28 cellular contexts compared by ENCODE assay signal in the genomic region with DNA sequence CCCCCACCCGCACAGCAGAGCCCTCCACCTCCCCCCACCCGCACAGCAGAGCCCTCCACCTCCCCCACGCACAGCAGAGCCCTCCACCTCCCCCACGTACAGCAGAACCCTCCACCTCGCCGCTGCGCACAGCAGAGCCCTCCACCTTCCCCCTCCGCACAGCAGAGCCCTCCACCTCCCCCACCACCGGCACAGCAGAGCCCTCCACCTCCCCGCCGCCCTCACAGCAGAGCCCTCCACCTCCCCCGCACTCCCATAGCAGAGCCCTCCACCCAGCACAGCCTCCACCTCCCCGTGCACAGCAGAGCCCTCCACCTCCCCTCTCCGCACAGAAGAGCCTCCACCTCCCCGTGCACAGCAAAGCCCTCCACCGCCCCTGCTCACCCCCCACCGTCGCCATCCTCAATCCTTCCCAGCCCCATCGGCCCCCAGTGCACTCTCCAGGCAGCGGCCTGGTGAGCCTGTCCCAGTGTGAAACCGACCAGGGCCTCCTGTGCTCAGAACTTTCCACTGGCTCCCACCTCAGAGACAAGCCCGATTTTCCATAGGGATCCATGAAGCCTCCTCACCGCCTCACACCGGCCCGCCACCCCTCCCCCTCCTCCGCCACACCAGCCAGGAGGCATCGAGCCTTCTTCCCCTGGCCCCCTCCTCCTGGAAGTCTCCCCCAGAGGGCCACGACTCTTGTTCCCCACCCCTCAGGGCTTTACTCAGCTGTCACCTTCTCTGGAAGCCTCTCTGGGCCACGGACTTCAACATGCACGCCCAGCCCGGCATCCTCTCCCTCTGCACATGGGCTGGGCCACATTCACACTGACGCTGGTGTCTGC.
"Had no signal": no experiment of that assay in that cellular context is flagged by ENCODE, and none has a peak within 500 bp of the region (broad histone marks: within the 10 kb centered on the region; RNA-seq: fewer than 3 reads in every experiment).

No MANE protein-coding gene starts in this region.

- H3K27me3 ChIP-seq: adrenal gland, ascending aorta, cardiac muscle cell, dorsolateral prefrontal cortex, gastrocnemius medialis, hepatocyte, tibial nerve had no signal

- DNase-seq: activated CD4-positive, alpha-beta memory T cell treated with anti-CD3 and anti-CD28 coated beads for 36 hours; activated CD4-positive, alpha-beta T cell treated with anti-CD3 and anti-CD28 coated beads, Interleukin-2, amount 10 ng/mL, durations not matched to agents 24 days and 14 days; activated CD4-positive, CD25-positive, alpha-beta regulatory T cell treated with anti-CD3 and anti-CD28 coated beads, Interleukin-2, amount 50 U/mL, for 72 hours; activated CD8-positive, alpha-beta memory T cell treated with anti-CD3 and anti-CD28 coated beads, Interleukin-2, amount 50 U/mL, for 4 hours; activated effector memory CD4-positive, alpha-beta T cell treated with anti-CD3 and anti-CD28 coated beads, Interleukin-2, amount 50 U/mL, for 16 hours; activated naive CD4-positive, alpha-beta T cell treated with anti-CD3 and anti-CD28 coated beads for 36 hours; activated naive CD8-positive, alpha-beta T cell treated with anti-CD3 and anti-CD28 coated beads for 36 hours; activated T-cell treated with anti-CD3 and anti-CD28 coated beads, Interleukin-2, amount 50 U/mL, for 1 hour; adrenal gland; effector memory CD4-positive, alpha-beta T cell; gastrocnemius medialis; islet precursor cell; natural killer cell; stimulated activated CD4-positive, alpha-beta T cell treated with anti-CD3 and anti-CD28 coated beads, Interleukin-2, amount 100 ng/mL, for 24 hours; stimulated activated naive B cell treated with anti-CD40 and anti-IgM and Interleukin-4, amounts not matched to agents 10 μg/mL and 1 μg/mL and 100 μg/mL, for 72 hours; T-helper 9 cell had no signal

- ATAC-seq: gastrocnemius medialis; natural killer cell; stimulated activated naive B cell treated with anti-CD40 and anti-IgM and Interleukin-4, amounts not matched to agents 10 μg/mL and 1 μg/mL and 100 μg/mL, for 72 hours had no signal

- H3K9me3 Mint-ChIP-seq: activated CD4-positive, alpha-beta memory T cell treated with anti-CD3 and anti-CD28 coated beads for 36 hours; activated CD4-positive, alpha-beta T cell treated with anti-CD3 and anti-CD28 coated beads, Interleukin-2, amount 10 ng/mL, durations not matched to agents 24 days and 14 days; activated naive CD4-positive, alpha-beta T cell treated with anti-CD3 and anti-CD28 coated beads for 36 hours; activated naive CD8-positive, alpha-beta T cell treated with anti-CD3 and anti-CD28 coated beads for 36 hours; activated T-helper 1 cell treated with anti-CD3 and anti-CD28 coated beads, Interleukin-12 subunit alpha, Interleukin-12 subunit beta, Interleukin-2, Interleukin-4 antibody, amounts not matched to agents 30 ng/mL and 10 ng/mL and 1 ng/mL, durations not matched to agents 14 hours and 24 hours and 36 hours; brain; natural killer cell; stimulated activated naive B cell treated with anti-CD40 and anti-IgM and Interleukin-4, amounts not matched to agents 10 μg/mL and 1 μg/mL and 100 μg/mL, for 72 hours; T-helper 1 cell treated with Interleukin-12 subunit alpha and Interleukin-12 subunit beta and Interleukin-4 antibody, amounts not matched to agents 30 μg/mL and 1 μg/mL, for 36 hours had no signal

- H3K4me1 Mint-ChIP-seq: activated CD4-positive, alpha-beta T cell treated with anti-CD3 and anti-CD28 coated beads, Interleukin-2, amount 10 ng/mL, durations not matched to agents 24 days and 14 days; activated naive CD8-positive, alpha-beta T cell treated with anti-CD3 and anti-CD28 coated beads for 36 hours had no signal

- H3K27me3 Mint-ChIP-seq: activated CD4-positive, alpha-beta memory T cell treated with anti-CD3 and anti-CD28 coated beads for 36 hours; activated CD4-positive, alpha-beta T cell treated with anti-CD3 and anti-CD28 coated beads, Interleukin-2, amount 10 ng/mL, durations not matched to agents 24 days and 14 days; activated naive CD8-positive, alpha-beta T cell treated with anti-CD3 and anti-CD28 coated beads for 36 hours; brain; progenitor cell of endocrine pancreas; stimulated activated naive B cell treated with anti-CD40 and anti-IgM and Interleukin-4, amounts not matched to agents 10 μg/mL and 1 μg/mL and 100 μg/mL, for 72 hours had no signal

- H3K27ac Mint-ChIP-seq: activated CD4-positive, alpha-beta memory T cell treated with anti-CD3 and anti-CD28 coated beads for 36 hours; activated CD4-positive, alpha-beta T cell treated with anti-CD3 and anti-CD28 coated beads, Interleukin-2, amount 10 ng/mL, durations not matched to agents 24 days and 14 days; activated naive CD4-positive, alpha-beta T cell treated with anti-CD3 and anti-CD28 coated beads for 36 hours; activated naive CD8-positive, alpha-beta T cell treated with anti-CD3 and anti-CD28 coated beads for 36 hours; activated T-helper 1 cell treated with anti-CD3 and anti-CD28 coated beads, Interleukin-12 subunit alpha, Interleukin-12 subunit beta, Interleukin-2, Interleukin-4 antibody, amounts not matched to agents 30 ng/mL and 10 ng/mL and 1 ng/mL, durations not matched to agents 14 hours and 24 hours and 36 hours; natural killer cell; progenitor cell of endocrine pancreas; stimulated activated naive B cell treated with anti-CD40 and anti-IgM and Interleukin-4, amounts not matched to agents 10 μg/mL and 1 μg/mL and 100 μg/mL, for 72 hours; T-helper 1 cell treated with Interleukin-12 subunit alpha and Interleukin-12 subunit beta and Interleukin-4 antibody, amounts not matched to agents 30 μg/mL and 1 μg/mL, for 36 hours had no signal

- H3K36me3 ChIP-seq: adrenal gland, ascending aorta, cardiac muscle cell, gastrocnemius medialis, WERI-Rb-1 had no signal

- H3K4me3 ChIP-seq: adrenal gland, ascending aorta, cardiac muscle cell, coronary artery, gastrocnemius medialis, hepatocyte, smooth muscle cell, tibial nerve had no signal

- H3K4me3 Mint-ChIP-seq: activated CD4-positive, alpha-beta memory T cell treated with anti-CD3 and anti-CD28 coated beads for 36 hours; activated CD4-positive, alpha-beta T cell treated with anti-CD3 and anti-CD28 coated beads, Interleukin-2, amount 10 ng/mL, durations not matched to agents 24 days and 14 days; activated naive CD4-positive, alpha-beta T cell treated with anti-CD3 and anti-CD28 coated beads for 36 hours; activated naive CD8-positive, alpha-beta T cell treated with anti-CD3 and anti-CD28 coated beads for 36 hours; activated T-helper 1 cell treated with anti-CD3 and anti-CD28 coated beads, Interleukin-12 subunit alpha, Interleukin-12 subunit beta, Interleukin-2, Interleukin-4 antibody, amounts not matched to agents 30 ng/mL and 10 ng/mL and 1 ng/mL, durations not matched to agents 14 hours and 24 hours and 36 hours; brain; natural killer cell; stimulated activated naive B cell treated with anti-CD40 and anti-IgM and Interleukin-4, amounts not matched to agents 10 μg/mL and 1 μg/mL and 100 μg/mL, for 72 hours; T-helper 1 cell treated with Interleukin-12 subunit alpha and Interleukin-12 subunit beta and Interleukin-4 antibody, amounts not matched to agents 30 μg/mL and 1 μg/mL, for 36 hours had no signal

- H3K36me3 Mint-ChIP-seq: activated CD4-positive, alpha-beta memory T cell treated with anti-CD3 and anti-CD28 coated beads for 36 hours; activated naive CD8-positive, alpha-beta T cell treated with anti-CD3 and anti-CD28 coated beads for 36 hours; natural killer cell had no signal
